ENCODE assay signal across 9 cellular contexts in the genomic region with DNA sequence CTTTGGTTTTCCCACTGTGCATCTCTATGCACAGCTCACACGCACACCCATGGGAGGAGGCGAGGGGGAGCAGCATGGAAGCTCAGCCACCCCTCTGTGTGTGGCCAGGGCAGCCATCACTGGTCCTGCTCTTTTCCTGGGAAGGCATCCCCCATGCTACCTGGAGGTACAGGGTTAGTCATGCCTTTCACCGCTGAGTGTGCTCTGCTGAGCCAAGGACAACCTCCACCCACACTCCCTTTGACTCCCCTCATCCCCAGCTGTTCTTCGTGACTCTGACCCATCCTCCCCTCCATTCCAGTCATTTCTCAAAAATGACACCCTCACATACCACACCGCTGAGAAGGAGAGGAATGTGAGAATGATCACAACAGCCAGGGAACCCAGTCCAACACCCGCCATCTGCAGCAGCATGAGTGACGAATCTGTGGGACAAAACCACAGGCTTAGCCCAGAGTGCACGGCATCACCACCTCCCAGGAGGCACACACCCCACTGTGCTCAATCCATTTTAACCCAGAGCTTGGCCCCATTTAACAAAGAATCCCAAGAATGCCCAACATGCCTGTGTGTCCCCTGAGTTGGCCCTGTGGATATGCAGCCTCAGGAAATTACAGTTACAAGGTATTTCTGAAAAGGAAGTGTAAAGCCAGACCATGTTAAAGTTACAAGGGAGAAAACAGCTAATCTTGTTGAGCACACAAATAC.
DNase-seq lines count a peak whose midpoint lies in the region; ATAC-seq and TF ChIP-seq lines count a peak whose summit lies in the region.
"Had no signal": no experiment of that assay in that cellular context is flagged by ENCODE, and none has a peak within 500 bp of the region (broad histone marks: within the 10 kb centered on the region; RNA-seq: fewer than 3 reads in every experiment).

No MANE protein-coding gene starts in this region.

- peaks cover 8% of the 10 kb centered on the region for H3K36me3 ChIP-seq in SJSA1

- no peak overlapping the region for H3K4me3 ChIP-seq in SJSA1
- H3K4me3 ChIP-seq: esophagus squamous epithelium had no signal

- ATAC-seq in foreskin keratinocyte (peak; percentile 96), HG03097 (IDR thresholded peaks at IDR 0.05; ENCODE audit: low FRiP score, unreplicated experiment) (no peak), HG03432 (IDR thresholded peaks at IDR 0.05; ENCODE audit: unreplicated experiment) (no peak), GM21423 (IDR thresholded peaks at IDR 0.05; ENCODE audit: unreplicated experiment) (no peak)

- TF ChIP-seq CTCF in foreskin keratinocyte (conservative IDR thresholded peaks at IDR 0.05) = no peak

- no peaks in the 10 kb centered on the region for H3K9me3 ChIP-seq in SJSA1 (replicated peaks)
- H3K9me3 ChIP-seq: esophagus squamous epithelium had no signal

- H3K4me1 ChIP-seq in SJSA1 (replicated peaks) (peaks cover 91% of the 10 kb centered on the region), foreskin keratinocyte (peaks cover 47% of the 10 kb centered on the region)

- DNase-seq in GOT3 (lab: John Stamatoyannopoulos, UW) (peak; percentile 30), SJSA1 (ENCODE audit: low read depth in 1 of 2, low spot score in 2 of 2) (peak; percentile 99), foreskin keratinocyte (peak; percentile 100), renal cortical epithelial cell (ENCODE audit: low read depth) (peak; percentile 100), NOMO-1 (lab: John Stamatoyannopoulos, UW; ENCODE audit: unreplicated experiment in 2 of 2) (no peak)
- DNase-seq: esophagus squamous epithelium had no signal

- H3K27ac ChIP-seq in SJSA1 = peak overlapping the region; percentile 95
- peak overlapping the region; percentile 83 for H3K27ac ChIP-seq in foreskin keratinocyte

- H3K27me3 ChIP-seq in SJSA1 (replicated peaks) = no peaks in the 10 kb centered on the region
- no peaks in the 10 kb centered on the region for H3K27me3 ChIP-seq in foreskin keratinocyte
- H3K27me3 ChIP-seq: esophagus squamous epithelium had no signal

Comparison
In these comparisons a context has a peak if more than half of its experiments do, and no peak if none do; other contexts are left out.
1. DNase-seq: peak in GOT3 (single experiment), SJSA1 (2 of 2), foreskin keratinocyte (2 of 2) and renal cortical epithelial cell (single experiment); none in NOMO-1 (0 of 2).